Comparison of ENCODE assay signal across 16 cellular contexts in the genomic region with DNA sequence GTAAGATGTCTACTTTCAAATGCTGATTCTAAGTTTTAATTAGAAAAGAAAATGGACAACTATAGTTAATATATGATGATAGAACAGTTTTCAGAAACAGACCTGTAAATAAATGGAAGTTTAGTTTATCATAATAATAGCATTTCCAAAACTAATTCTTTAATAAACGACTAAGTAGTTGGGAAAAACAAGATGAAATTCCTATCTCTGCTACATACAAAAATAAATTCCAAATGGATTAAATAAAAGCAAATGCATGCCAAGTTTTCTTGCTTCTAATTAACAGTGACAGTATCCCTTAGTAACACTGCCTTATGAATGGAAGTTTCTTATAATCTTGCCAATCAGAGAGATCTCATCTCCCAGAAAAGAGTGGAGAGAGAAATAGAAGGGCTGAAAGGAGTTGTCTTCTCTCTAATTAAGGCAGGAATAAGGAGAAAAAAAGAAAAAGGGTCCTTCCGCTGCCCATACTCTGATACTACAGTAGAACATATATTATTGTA.
DNase-seq lines count a peak whose midpoint lies in the region; ATAC-seq and TF ChIP-seq lines count a peak whose summit lies in the region.
"Had no signal": no experiment of that assay in that cellular context is flagged by ENCODE, and none has a peak within 500 bp of the region (broad histone marks: within the 10 kb centered on the region; RNA-seq: fewer than 3 reads in every experiment).

No MANE protein-coding gene starts in this region.

- TF ChIP-seq CTCF in hepatocyte (IDR thresholded peaks at IDR 0.05; ENCODE audit: poor library complexity) (no peak), stomach (IDR thresholded peaks at IDR 0.05) (no peak)

- H3K9me2 ChIP-seq in hepatocyte (replicated peaks; ENCODE audit: insufficient read depth): no peaks in the 10 kb centered on the region

- no peaks in the 10 kb centered on the region for H3K27me3 ChIP-seq in hepatocyte
- no peaks in the 10 kb centered on the region for H3K27me3 ChIP-seq in stomach

- intact Hi-C loops in stomach (cut with DNase I; ENCODE audit: low total_unique reads): no loop called here

- DNase-seq in GM04504 (ENCODE audit: low read depth): peak; percentile 17
- DNase-seq in astrocyte of the hippocampus (ENCODE audit: low read depth, low spot score): peak; percentile 22
- DNase-seq in hepatocyte (ENCODE audit: low spot score): no peak
- DNase-seq in stomach: no peak
- DNase-seq in activated CD4-positive, CD25-positive, alpha-beta regulatory T cell (lab: John Stamatoyannopoulos, UW): no peak
- DNase-seq in D341Med (ENCODE audit: low spot score): no peak
- DNase-seq: activated gamma-delta T cell; CD4-positive, CD25-positive, alpha-beta regulatory T cell; left colon; NCI-H1694; NCI-H82; stimulated activated CD4-positive, alpha-beta T cell treated with anti-CD3 and anti-CD28 coated beads, Interleukin-2, amount 100 ng/mL, for 24 hours had no signal

- H3K4me1 ChIP-seq in hepatocyte (ENCODE audit: insufficient read depth) (peaks cover 12% of the 10 kb centered on the region), stomach (peaks cover 0 to 17% (median 0%) of the 10 kb centered on the region in 4 donors)

- WGBS in hepatocyte (ENCODE audit: low lambda C conversion rate, missing lambda C conversion rate): 84% methylated on average over 2 of the region's 2 CpGs
- WGBS in stomach, 5 donors: 60 to 73% (median 67%) methylated on average over 2 of the region's 2 CpGs

- no peak overlapping the region for H2AFZ ChIP-seq in hepatocyte

- TF ChIP-seq EP300 in stomach (IDR thresholded peaks at IDR 0.05): no peak

- no peak overlapping the region for H3K4me2 ChIP-seq in hepatocyte

- peak overlapping the region; percentile 57 for H3K27ac ChIP-seq in hepatocyte
- peak overlapping the region in 3 of 5 donors; percentile 14 to 55 (median 48) for H3K27ac ChIP-seq in stomach

- H3K9me3 ChIP-seq in hepatocyte (ENCODE audit: low read depth): no peaks in the 10 kb centered on the region
- H3K9me3 ChIP-seq in stomach: no peaks in the 10 kb centered on the region

- no peak for TF ChIP-seq POLR2A in stomach (IDR thresholded peaks at IDR 0.05)

- no peak overlapping the region for H3K4me3 ChIP-seq in hepatocyte
- H3K4me3 ChIP-seq in stomach: no peak overlapping the region
- H3K4me3 ChIP-seq: K562 had no signal

- ATAC-seq in HG03342 (IDR thresholded peaks at IDR 0.05; ENCODE audit: unreplicated experiment): no peak
- no peak for ATAC-seq in HG03354 (IDR thresholded peaks at IDR 0.05; ENCODE audit: poor library complexity, severe bottlenecking, unreplicated experiment)
- ATAC-seq: K562; left colon; stimulated activated memory B cell treated with anti-CD40 and anti-IgM and Interleukin-4, amounts not matched to agents 10 μg/mL and 1 μg/mL and 100 μg/mL, for 72 hours had no signal

- no peaks in the 10 kb centered on the region for H4K20me1 ChIP-seq in hepatocyte (ENCODE audit: insufficient read depth, poor library complexity, severe bottlenecking)

- H3K36me3 ChIP-seq in hepatocyte (replicated peaks; ENCODE audit: insufficient read depth, low read depth) (no peaks in the 10 kb centered on the region), stomach (no peaks in the 10 kb centered on the region)

- H3K79me2 ChIP-seq in hepatocyte: no peaks in the 10 kb centered on the region

Comparison
In these comparisons a context has a peak if more than half of its experiments do, and no peak if none do; other contexts are left out.
1. DNase-seq: peak in GM04504 (single experiment) and astrocyte of the hippocampus (single experiment); none in hepatocyte (single experiment), stomach (single experiment), activated CD4-positive, CD25-positive, alpha-beta regulatory T cell (0 of 4) and D341Med (single experiment).